In the genomic region with DNA sequence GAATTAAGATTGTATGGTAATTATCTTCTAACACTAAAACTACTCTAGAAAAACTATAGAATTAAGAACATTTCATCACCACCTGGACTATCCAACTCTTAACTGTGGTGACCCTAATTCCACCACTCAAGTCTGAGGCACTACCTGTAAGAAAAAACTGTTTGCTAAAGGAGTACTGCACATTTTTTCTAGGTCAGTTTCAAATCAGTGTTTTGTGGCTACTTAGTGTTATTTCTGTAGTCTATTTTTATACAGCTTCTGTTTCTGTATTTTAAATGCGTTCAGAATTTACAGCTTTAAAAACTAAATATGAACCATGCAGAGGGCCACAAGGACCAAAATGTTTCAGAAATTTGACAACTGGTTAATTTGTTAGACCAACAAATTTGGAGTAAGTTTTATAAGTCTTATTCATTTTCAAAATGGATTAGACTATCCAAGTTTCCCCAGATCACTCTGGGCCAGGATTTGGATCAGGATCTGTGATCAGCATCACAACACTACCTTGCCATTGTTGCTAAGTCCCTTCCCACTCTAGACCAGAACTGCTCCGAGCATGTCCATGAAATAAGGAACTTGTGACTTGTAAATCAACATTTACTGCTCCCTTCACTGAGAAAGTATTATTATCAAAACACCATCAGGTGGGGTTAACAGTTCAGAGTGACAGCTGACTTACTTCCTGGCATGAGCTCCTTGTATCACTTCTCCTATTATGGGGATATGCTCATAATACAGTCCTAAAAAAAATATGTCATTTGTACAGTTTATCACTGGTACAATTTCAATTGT, we compare ENCODE assay signal across 14 cellular contexts. TPM values are rescaled to one million over a fixed set of nuclear protein-coding genes. Genes with fewer than 3 reads are reported as not detected.
DNase-seq lines count a peak whose midpoint lies in the region; ATAC-seq and TF ChIP-seq lines count a peak whose summit lies in the region.
"Had no signal": no experiment of that assay in that cellular context is flagged by ENCODE, and none has a peak within 500 bp of the region (broad histone marks: within the 10 kb centered on the region; RNA-seq: fewer than 3 reads in every experiment).

No MANE protein-coding gene starts in this region.

- H3K4ac ChIP-seq in mesendoderm (ENCODE audit: low read depth, low read length) = no peak overlapping the region

- no peak overlapping the region for H3K4me3 Mint-ChIP-seq in activated CD4-positive, alpha-beta T cell treated with anti-CD3 and anti-CD28 coated beads for 36 hours
- no peak overlapping the region for H3K4me3 Mint-ChIP-seq in activated B cell treated with CpG ODN at 0.5 μM for 24 hours
- no peak overlapping the region for H3K4me3 Mint-ChIP-seq in naive thymus-derived CD4-positive, alpha-beta T cell
- H3K4me3 Mint-ChIP-seq: T-helper 2 cell treated with Interferon-gamma antibody and Interleukin-4, amounts not matched to agents 5 μg/mL and 100 μg/mL, for 36 hours had no signal

- peak overlapping the region; percentile 77 for H3K27ac Mint-ChIP-seq in activated CD4-positive, alpha-beta T cell treated with anti-CD3 and anti-CD28 coated beads for 36 hours
- peak overlapping the region; percentile 32 for H3K27ac Mint-ChIP-seq in activated B cell treated with CpG ODN at 0.5 μM for 24 hours
- peak overlapping the region in 7 of 9 donors; percentile 25 to 80 (median 62) for H3K27ac Mint-ChIP-seq in naive thymus-derived CD4-positive, alpha-beta T cell

- H3K27me3 ChIP-seq in naive thymus-derived CD4-positive, alpha-beta T cell (ENCODE audit: control insufficient read depth in 2 of 2, insufficient read depth in 2 of 2, low read length in 2 of 2) = no peaks in the 10 kb centered on the region
- no peaks in the 10 kb centered on the region for H3K27me3 ChIP-seq in esophagus squamous epithelium
- no peaks in the 10 kb centered on the region for H3K27me3 ChIP-seq in mesendoderm (ENCODE audit: insufficient read depth, low read length, poor library complexity)

- H3K4me1 Mint-ChIP-seq in activated CD4-positive, alpha-beta T cell treated with anti-CD3 and anti-CD28 coated beads for 36 hours = peaks cover 33% of the 10 kb centered on the region
- peaks cover 11% of the 10 kb centered on the region for H3K4me1 Mint-ChIP-seq in activated B cell treated with CpG ODN at 0.5 μM for 24 hours
- H3K4me1 Mint-ChIP-seq in naive thymus-derived CD4-positive, alpha-beta T cell = peaks cover 0 to 18% (median 9%) of the 10 kb centered on the region in 7 donors

- H3K56ac ChIP-seq in mesendoderm (ENCODE audit: low read length) = no peak overlapping the region

- H3K9me3 Mint-ChIP-seq in activated CD4-positive, alpha-beta T cell treated with anti-CD3 and anti-CD28 coated beads for 36 hours (ENCODE audit: low read depth) = no peaks in the 10 kb centered on the region
- no peaks in the 10 kb centered on the region for H3K9me3 Mint-ChIP-seq in activated B cell treated with CpG ODN at 0.5 μM for 24 hours
- no peaks in the 10 kb centered on the region for H3K9me3 Mint-ChIP-seq in naive thymus-derived CD4-positive, alpha-beta T cell
- H3K9me3 Mint-ChIP-seq: T-helper 2 cell treated with Interferon-gamma antibody and Interleukin-4, amounts not matched to agents 5 μg/mL and 100 μg/mL, for 36 hours had no signal

- ATAC-seq in activated CD4-positive, alpha-beta T cell treated with anti-CD3 and anti-CD28 coated beads for 36 hours = no peak
- ATAC-seq in GM21786 (IDR thresholded peaks at IDR 0.05; ENCODE audit: unreplicated experiment) (peak; percentile 44), activated B cell treated with CpG ODN at 0.5 μM for 24 hours (ENCODE audit: low read depth) (no peak)
- ATAC-seq in naive thymus-derived CD4-positive, alpha-beta T cell = peak; percentile 66
- ATAC-seq: psoas muscle had no signal

- no peak overlapping the region for H2BK5ac ChIP-seq in mesendoderm (ENCODE audit: low read length)

- POLR2A ChIA-PET in activated CD4-positive, alpha-beta T cell treated with anti-CD3 and anti-CD28 coated beads for 36 hours (lab: Charles Lee) = interaction anchor here (0.6 to 2.3 kb wide), 4 partner anchors 8 to 227 kb away, joined by 3 to 9 read pairs (median 4); partner anchors contain the start of genes GLT8D1 and SPCS1
- POLR2A ChIA-PET in activated B cell treated with CpG ODN at 0.5 μM for 24 hours (lab: Charles Lee) = interaction anchor here (1.4 to 1.6 kb wide), 2 partner anchors 8 to 10 kb away, joined by 3 to 5 read pairs; partner anchors contain the start of genes GLT8D1 and SPCS1
- POLR2A ChIA-PET in naive thymus-derived CD4-positive, alpha-beta T cell (lab: Charles Lee) = interaction anchor here (0.5 to 0.7 kb wide), 2 partner anchors 9 to 60 kb away, joined by 3 read pairs; no protein-coding TSS in a partner anchor

- no peak overlapping the region for H4K5ac ChIP-seq in mesendoderm (ENCODE audit: low read length)

- no peak for TF ChIP-seq CTCF in activated B cell treated with CpG ODN at 0.5 μM for 24 hours (IDR thresholded peaks at IDR 0.05)
- no peak for TF ChIP-seq CTCF in esophagus squamous epithelium (IDR thresholded peaks at IDR 0.05)

- H3K23ac ChIP-seq in mesendoderm (ENCODE audit: low read length) = no peak overlapping the region

- no peak overlapping the region for H3K18ac ChIP-seq in mesendoderm (ENCODE audit: low read length)

- peak overlapping the region; percentile 37 for H3K27ac ChIP-seq in naive thymus-derived CD4-positive, alpha-beta T cell (ENCODE audit: low read depth, low read length)
- H3K27ac ChIP-seq in esophagus squamous epithelium = no peak overlapping the region
- H3K27ac ChIP-seq in mesendoderm (ENCODE audit: low read depth, low read length) = no peak overlapping the region
- H3K27ac ChIP-seq: psoas muscle had no signal

- peaks cover 23 to 60% (median 32%) of the 10 kb centered on the region in 3 experiments for H3K36me3 ChIP-seq in naive thymus-derived CD4-positive, alpha-beta T cell (ENCODE audit: control insufficient read depth in 2 of 3, insufficient read depth in 3 of 3, low read length in 3 of 3)
- peaks cover 21 to 80% (median 35%) of the 10 kb centered on the region in 3 donors for H3K36me3 ChIP-seq in esophagus squamous epithelium
- peaks cover 22% of the 10 kb centered on the region for H3K36me3 ChIP-seq in mesendoderm (ENCODE audit: control insufficient read depth, insufficient read depth, low read length)

- intact Hi-C loops in activated CD4-positive, alpha-beta T cell treated with anti-CD3 and anti-CD28 coated beads for 36 hours (cut with DNase I, micrococcal nuclease) = no loop called here
- intact Hi-C loops in activated B cell treated with CpG ODN at 0.5 μM for 24 hours (cut with micrococcal nuclease) = no loop called here
- intact Hi-C loops in naive thymus-derived CD4-positive, alpha-beta T cell (cut with micrococcal nuclease) = no loop called here
- intact Hi-C loops in esophagus squamous epithelium (cut with DNase I) = no loop called here

- H3K4me1 ChIP-seq in naive thymus-derived CD4-positive, alpha-beta T cell (ENCODE audit: control insufficient read depth in 2 of 2, insufficient read depth in 2 of 2, low read length in 2 of 2) = no peaks in the 10 kb centered on the region
- H3K4me1 ChIP-seq in esophagus squamous epithelium (no peaks in the 10 kb centered on the region), mesendoderm (ENCODE audit: control insufficient read depth, low read depth, low read length) (no peaks in the 10 kb centered on the region)
- H3K4me1 ChIP-seq: psoas muscle had no signal

- no peaks in the 10 kb centered on the region for H3K79me2 ChIP-seq in mesendoderm (ENCODE audit: control insufficient read depth, insufficient read depth, low read length)

- H3K4me2 ChIP-seq in mesendoderm (ENCODE audit: low read length) = no peak overlapping the region

- H2BK120ac ChIP-seq in mesendoderm (ENCODE audit: low read depth, low read length) = no peak overlapping the region

- no peaks in the 10 kb centered on the region for H3K79me1 ChIP-seq in mesendoderm (ENCODE audit: low read length)

- TF ChIP-seq POLR2A in esophagus squamous epithelium (IDR thresholded peaks at IDR 0.05) = no peak

- H3K36me3 Mint-ChIP-seq in activated CD4-positive, alpha-beta T cell treated with anti-CD3 and anti-CD28 coated beads for 36 hours (ENCODE audit: low read depth) = peaks cover 47% of the 10 kb centered on the region
- H3K36me3 Mint-ChIP-seq in activated B cell treated with CpG ODN at 0.5 μM for 24 hours (ENCODE audit: low read depth) = peaks cover 68% of the 10 kb centered on the region
- H3K36me3 Mint-ChIP-seq in naive thymus-derived CD4-positive, alpha-beta T cell = peaks cover 0 to 39% (median 28%) of the 10 kb centered on the region in 5 donors

- CTCF ChIA-PET in activated CD4-positive, alpha-beta T cell treated with anti-CD3 and anti-CD28 coated beads for 36 hours (lab: Charles Lee) = interaction anchor here (0.9 to 1.4 kb wide), 2 partner anchors 9 to 124 kb away, joined by 3 read pairs; no protein-coding TSS in a partner anchor
- CTCF ChIA-PET in activated B cell treated with CpG ODN at 0.5 μM for 24 hours (lab: Charles Lee) = no interaction called here
- CTCF ChIA-PET in naive thymus-derived CD4-positive, alpha-beta T cell (lab: Charles Lee) = interaction anchor here (0.6 kb wide), 1 partner anchor 30 kb away, joined by 5 read pairs; no protein-coding TSS in a partner anchor

- no peak overlapping the region for H3K9ac ChIP-seq in mesendoderm (ENCODE audit: low read length)

- no peak for DNase-seq in activated CD4-positive, alpha-beta T cell treated with anti-CD3 and anti-CD28 coated beads for 36 hours
- DNase-seq in activated CD4-positive, alpha-beta T cell treated with anti-CD3 and anti-CD28 coated beads, Interleukin-2, amount 50 U/mL, for 1 hour = no peak
- DNase-seq in activated B cell treated with CpG ODN at 0.5 μM for 24 hours = no peak
- DNase-seq in naive thymus-derived CD4-positive, alpha-beta T cell = no peak
- no peak for DNase-seq in esophagus squamous epithelium (lab: John Stamatoyannopoulos, UW)
- DNase-seq in NCI-H2196 treated with DMSO at 0.1 percent for 48 hours (lab: John Stamatoyannopoulos, UW; ENCODE audit: unreplicated experiment) = no peak
- no peak for DNase-seq in mesendoderm
- DNase-seq: mammary epithelial cell; NCI-H345; psoas muscle; RPMI8226; stimulated activated CD8-positive, alpha-beta memory T cell treated with anti-CD3 and anti-CD28 coated beads, Interleukin-4, amount 100 ng/mL, for 48 hours had no signal

- H4K8ac ChIP-seq in mesendoderm (ENCODE audit: low read depth, low read length) = no peak overlapping the region

- no peak overlapping the region for H2BK15ac ChIP-seq in mesendoderm (replicated peaks; ENCODE audit: low read depth)

- H2AK5ac ChIP-seq in mesendoderm (ENCODE audit: low read length) = no peak overlapping the region

- WGBS in esophagus squamous epithelium, 2 donors = 79 to 90% methylated on average over 2 of the region's 2 CpGs
- WGBS in mesendoderm (ENCODE audit: extremely low coverage, insufficient coverage, low lambda C conversion rate) = no CpG with 5 or more reads among the region's 2 CpGs

- no peaks in the 10 kb centered on the region for H3K27me3 Mint-ChIP-seq in activated CD4-positive, alpha-beta T cell treated with anti-CD3 and anti-CD28 coated beads for 36 hours
- no peaks in the 10 kb centered on the region for H3K27me3 Mint-ChIP-seq in activated B cell treated with CpG ODN at 0.5 μM for 24 hours
- H3K27me3 Mint-ChIP-seq in naive thymus-derived CD4-positive, alpha-beta T cell = no peaks in the 10 kb centered on the region

- H3K4me3 ChIP-seq in naive thymus-derived CD4-positive, alpha-beta T cell (ENCODE audit: low read length) = no peak overlapping the region
- no peak overlapping the region for H3K4me3 ChIP-seq in esophagus squamous epithelium
- H3K4me3 ChIP-seq in mesendoderm (ENCODE audit: low read length) = no peak overlapping the region
- H3K4me3 ChIP-seq: psoas muscle had no signal

- H3K9me3 ChIP-seq in naive thymus-derived CD4-positive, alpha-beta T cell (ENCODE audit: control insufficient read depth in 2 of 3, low read length in 3 of 3) = no peaks in the 10 kb centered on the region
- no peaks in the 10 kb centered on the region for H3K9me3 ChIP-seq in esophagus squamous epithelium
- H3K9me3 ChIP-seq: psoas muscle had no signal

RNA-seq across cellular contexts. Expression of gene GLT8D1, which starts 8.6 kb away (rescaled TPM):
- 10 to 100 TPM; 35.2 to 38.0 TPM for total RNA-seq in activated CD4-positive, alpha-beta T cell treated with anti-CD3 and anti-CD28 coated beads for 36 hours
- total RNA-seq in activated B cell treated with CpG ODN at 0.5 μM for 24 hours = 20.4 and 22.2 TPM in 2 replicates
- 10 to 100 TPM; 18.9 to 47.7 (median 45.2) TPM for total RNA-seq in naive thymus-derived CD4-positive, alpha-beta T cell
- polyA plus RNA-seq in naive thymus-derived CD4-positive, alpha-beta T cell = 10 to 100 TPM; 62.5 to 80.9 TPM
- total RNA-seq in esophagus squamous epithelium = 10 to 100 TPM; 10.6 to 34.7 (median 26.0) TPM
- 18.9 TPM for polyA plus RNA-seq in mesendoderm (2013, experiment 1 of 2)
- polyA plus RNA-seq in mesendoderm (2013, experiment 2 of 2) = 18.7 TPM

RNA-seq across cellular contexts. Expression of gene SPCS1, which starts 8.9 kb away (rescaled TPM):
- total RNA-seq in activated CD4-positive, alpha-beta T cell treated with anti-CD3 and anti-CD28 coated beads for 36 hours = 100 to 1,000 TPM; 111 to 120 TPM
- total RNA-seq in activated B cell treated with CpG ODN at 0.5 μM for 24 hours = 78.0 and 79.4 TPM in 2 replicates
- 10 to 100 TPM; 55.0 to 95.3 (median 78.2) TPM for total RNA-seq in naive thymus-derived CD4-positive, alpha-beta T cell
- 100 to 1,000 TPM; 339 to 379 TPM for polyA plus RNA-seq in naive thymus-derived CD4-positive, alpha-beta T cell
- total RNA-seq in esophagus squamous epithelium = 100 to 1,000 TPM in 3 of 4 donors, 10 to 100 TPM in 1; 65.8 to 138 (median 123) TPM
- 117 TPM for polyA plus RNA-seq in mesendoderm (2013, experiment 1 of 2)
- 118 TPM for polyA plus RNA-seq in mesendoderm (2013, experiment 2 of 2)

RNA-seq across cellular contexts. Expression of gene GNL3, which starts 11.2 kb away (rescaled TPM):
- total RNA-seq in activated CD4-positive, alpha-beta T cell treated with anti-CD3 and anti-CD28 coated beads for 36 hours = 100 to 1,000 TPM; 206 to 218 TPM
- total RNA-seq in activated B cell treated with CpG ODN at 0.5 μM for 24 hours (137 and 145 TPM in 2 replicates), esophagus squamous epithelium (100 to 1,000 TPM in 3 of 4 donors, 10 to 100 TPM in 1; 95.8 to 184 (median 112) TPM)
- 100 to 1,000 TPM in 2 of 5 experiments, 10 to 100 TPM in 3; 87.9 to 116 (median 97.2) TPM for total RNA-seq in naive thymus-derived CD4-positive, alpha-beta T cell
- polyA plus RNA-seq in naive thymus-derived CD4-positive, alpha-beta T cell = 10 to 100 TPM; 60.0 to 84.2 TPM
- 356 TPM for polyA plus RNA-seq in mesendoderm (2013, experiment 1 of 2)
- polyA plus RNA-seq in mesendoderm (2013, experiment 2 of 2) = 367 TPM

RNA-seq across cellular contexts. Expression of gene PBRM1, which starts 11.3 kb away (rescaled TPM):
- 10 to 100 TPM; 57.6 to 59.8 TPM for total RNA-seq in activated CD4-positive, alpha-beta T cell treated with anti-CD3 and anti-CD28 coated beads for 36 hours
- total RNA-seq in activated B cell treated with CpG ODN at 0.5 μM for 24 hours = 60.0 and 62.1 TPM in 2 replicates
- total RNA-seq in naive thymus-derived CD4-positive, alpha-beta T cell = 10 to 100 TPM; 58.4 to 83.8 (median 74.2) TPM
- 100 to 1,000 TPM in 1 of 2 donors, 10 to 100 TPM in 1; 94.0 to 109 TPM for polyA plus RNA-seq in naive thymus-derived CD4-positive, alpha-beta T cell
- 10 to 100 TPM; 34.0 to 76.4 (median 63.7) TPM for total RNA-seq in esophagus squamous epithelium
- polyA plus RNA-seq in mesendoderm (2013, experiment 1 of 2) = 56.0 TPM
- polyA plus RNA-seq in mesendoderm (2013, experiment 2 of 2) = 55.8 TPM

Comparison
In these comparisons a context has a peak if more than half of its experiments do, and no peak if none do; other contexts are left out.
1. ATAC-seq: peak in GM21786 (single experiment) and naive thymus-derived CD4-positive, alpha-beta T cell (single experiment); none in activated CD4-positive, alpha-beta T cell treated with anti-CD3 and anti-CD28 coated beads for 36 hours (single experiment) and activated B cell treated with CpG ODN at 0.5 μM for 24 hours (single experiment).
2. Peak in every context shown above with its lines, with median percentiles within 50 percentile points of each other: H3K27ac Mint-ChIP-seq.